33 cellular contexts compared by ENCODE assay signal in genomic region chr6:118974790-118975189, GRCh38.
"Had no signal": no experiment of that assay in that cellular context is flagged by ENCODE, and none has a peak within 500 bp of the region (broad histone marks: within the 10 kb centered on the region; RNA-seq: fewer than 3 reads in every experiment).

No MANE protein-coding gene starts in this region.

- DNase-seq: activated B cell treated with CpG ODN at 0.5 μM for 24 hours; activated CD4-positive, alpha-beta T cell treated with anti-CD3 and anti-CD28 coated beads for 48 hours; activated CD4-positive, alpha-beta T cell treated with anti-CD3 and anti-CD28 coated beads, Interleukin-2, amount 50 U/mL, for 1 hour; activated CD4-positive, alpha-beta T cell treated with anti-CD3 and anti-CD28 coated beads, Interleukin-2, amount 50 U/mL, for 48 hours; activated CD8-positive, alpha-beta memory T cell treated with anti-CD3 and anti-CD28 coated beads for 24 hours; activated CD8-positive, alpha-beta T cell treated with anti-CD3 and anti-CD28 coated beads for 36 hours; activated gamma-delta T cell; activated naive CD4-positive, alpha-beta T cell; activated naive CD4-positive, alpha-beta T cell treated with anti-CD3 and anti-CD28 coated beads, Interleukin-2, amount 10 ng/mL, durations not matched to agents 7 days and 5 days; activated naive CD8-positive, alpha-beta T cell treated with anti-CD3 and anti-CD28 coated beads, Interleukin-2, amount 10 ng/mL, durations not matched to agents 7 days and 5 days; activated T-cell treated with anti-CD3 and anti-CD28 coated beads, Interleukin-2, amount 50 U/mL, for 4 hours; central memory CD4-positive, alpha-beta T cell; cerebellar nuclear complex; colonic mucosa; effector CD8-positive, alpha-beta T cell; foreskin fibroblast; head of caudate nucleus; T-helper 1 cell; T-helper 17 cell; T1000; WERI-Rb-1 had no signal

- H3K27me3 Mint-ChIP-seq: activated B cell treated with CpG ODN at 0.5 μM for 24 hours; activated CD8-positive, alpha-beta T cell treated with anti-CD3 and anti-CD28 coated beads for 36 hours; activated naive CD4-positive, alpha-beta T cell treated with anti-CD3 and anti-CD28 coated beads, Interleukin-2, amount 10 ng/mL, durations not matched to agents 7 days and 5 days; activated naive CD8-positive, alpha-beta T cell treated with anti-CD3 and anti-CD28 coated beads, Interleukin-2, amount 10 ng/mL, durations not matched to agents 7 days and 5 days; brain; T-helper 17 cell had no signal

- H3K4me3 ChIP-seq: ascending aorta, breast epithelium, cardiac muscle cell, colonic mucosa had no signal

- H3K9me3 ChIP-seq: ascending aorta, breast epithelium, colonic mucosa had no signal

- H3K27ac Mint-ChIP-seq: activated B cell treated with CpG ODN at 0.5 μM for 24 hours; activated CD8-positive, alpha-beta T cell treated with anti-CD3 and anti-CD28 coated beads for 36 hours; activated naive CD4-positive, alpha-beta T cell treated with anti-CD3 and anti-CD28 coated beads, Interleukin-2, amount 10 ng/mL, durations not matched to agents 7 days and 5 days; activated naive CD4-positive, alpha-beta T cell treated with anti-CD3 and anti-CD28 coated beads, Interleukin-2, amount 50 U/mL, for 72 hours; activated naive CD8-positive, alpha-beta T cell treated with anti-CD3 and anti-CD28 coated beads, Interleukin-2, amount 10 ng/mL, durations not matched to agents 7 days and 5 days; brain; T-helper 17 cell; T-helper 2 cell treated with Interferon-gamma antibody and Interleukin-4, amounts not matched to agents 5 μg/mL and 100 μg/mL, for 36 hours had no signal

- H3K4me1 Mint-ChIP-seq: activated B cell treated with CpG ODN at 0.5 μM for 24 hours; activated naive CD4-positive, alpha-beta T cell treated with anti-CD3 and anti-CD28 coated beads, Interleukin-2, amount 10 ng/mL, durations not matched to agents 7 days and 5 days; activated naive CD8-positive, alpha-beta T cell treated with anti-CD3 and anti-CD28 coated beads, Interleukin-2, amount 10 ng/mL, durations not matched to agents 7 days and 5 days; brain; T-helper 17 cell had no signal

- H3K9me3 Mint-ChIP-seq: activated B cell treated with CpG ODN at 0.5 μM for 24 hours; activated CD8-positive, alpha-beta T cell treated with anti-CD3 and anti-CD28 coated beads for 36 hours; activated naive CD4-positive, alpha-beta T cell treated with anti-CD3 and anti-CD28 coated beads, Interleukin-2, amount 10 ng/mL, durations not matched to agents 7 days and 5 days; activated naive CD4-positive, alpha-beta T cell treated with anti-CD3 and anti-CD28 coated beads, Interleukin-2, amount 50 U/mL, for 72 hours; activated naive CD8-positive, alpha-beta T cell treated with anti-CD3 and anti-CD28 coated beads, Interleukin-2, amount 10 ng/mL, durations not matched to agents 7 days and 5 days; activated T-cell treated with anti-CD3 and anti-CD28 coated beads, Interleukin-2, amount 50 U/mL, for 4 hours; brain; T-helper 2 cell treated with Interferon-gamma antibody and Interleukin-4, amounts not matched to agents 5 μg/mL and 100 μg/mL, for 36 hours had no signal

- FAIRE-seq: endometrium, endothelial cell of umbilical vein, frontal cortex had no signal

- H3K27ac ChIP-seq: ascending aorta, breast epithelium, cardiac muscle cell, colonic mucosa, epithelial cell of prostate, WERI-Rb-1 had no signal

- ATAC-seq: activated CD4-positive, CD25-positive, alpha-beta regulatory T cell treated with anti-CD3 and anti-CD28 coated beads, Interleukin-2, amount 50 U/mL, for 24 hours; activated CD8-positive, alpha-beta T cell treated with anti-CD3 and anti-CD28 coated beads for 36 hours; activated naive CD4-positive, alpha-beta T cell treated with anti-CD3 and anti-CD28 coated beads, Interleukin-2, amount 50 U/mL, for 72 hours; activated T-cell treated with anti-CD3 and anti-CD28 coated beads, Interleukin-2, amount 50 U/mL, for 4 hours; esophagus mucosa; T-helper 17 cell had no signal

- H3K27me3 ChIP-seq: ascending aorta, breast epithelium, cardiac muscle cell, colonic mucosa had no signal

- H3K36me3 ChIP-seq: ascending aorta, cardiac muscle cell, colonic mucosa had no signal

- H3K4me3 Mint-ChIP-seq: activated B cell treated with CpG ODN at 0.5 μM for 24 hours; activated CD8-positive, alpha-beta T cell treated with anti-CD3 and anti-CD28 coated beads for 36 hours; activated naive CD4-positive, alpha-beta T cell treated with anti-CD3 and anti-CD28 coated beads, Interleukin-2, amount 10 ng/mL, durations not matched to agents 7 days and 5 days; activated naive CD8-positive, alpha-beta T cell treated with anti-CD3 and anti-CD28 coated beads, Interleukin-2, amount 10 ng/mL, durations not matched to agents 7 days and 5 days; activated T-cell treated with anti-CD3 and anti-CD28 coated beads, Interleukin-2, amount 50 U/mL, for 4 hours; brain; T-helper 17 cell; T-helper 2 cell treated with Interferon-gamma antibody and Interleukin-4, amounts not matched to agents 5 μg/mL and 100 μg/mL, for 36 hours had no signal

- H3K4me1 ChIP-seq: ascending aorta, breast epithelium, colonic mucosa had no signal
